Comparison of ENCODE assay signal across 1 cellular context in the genomic region with DNA sequence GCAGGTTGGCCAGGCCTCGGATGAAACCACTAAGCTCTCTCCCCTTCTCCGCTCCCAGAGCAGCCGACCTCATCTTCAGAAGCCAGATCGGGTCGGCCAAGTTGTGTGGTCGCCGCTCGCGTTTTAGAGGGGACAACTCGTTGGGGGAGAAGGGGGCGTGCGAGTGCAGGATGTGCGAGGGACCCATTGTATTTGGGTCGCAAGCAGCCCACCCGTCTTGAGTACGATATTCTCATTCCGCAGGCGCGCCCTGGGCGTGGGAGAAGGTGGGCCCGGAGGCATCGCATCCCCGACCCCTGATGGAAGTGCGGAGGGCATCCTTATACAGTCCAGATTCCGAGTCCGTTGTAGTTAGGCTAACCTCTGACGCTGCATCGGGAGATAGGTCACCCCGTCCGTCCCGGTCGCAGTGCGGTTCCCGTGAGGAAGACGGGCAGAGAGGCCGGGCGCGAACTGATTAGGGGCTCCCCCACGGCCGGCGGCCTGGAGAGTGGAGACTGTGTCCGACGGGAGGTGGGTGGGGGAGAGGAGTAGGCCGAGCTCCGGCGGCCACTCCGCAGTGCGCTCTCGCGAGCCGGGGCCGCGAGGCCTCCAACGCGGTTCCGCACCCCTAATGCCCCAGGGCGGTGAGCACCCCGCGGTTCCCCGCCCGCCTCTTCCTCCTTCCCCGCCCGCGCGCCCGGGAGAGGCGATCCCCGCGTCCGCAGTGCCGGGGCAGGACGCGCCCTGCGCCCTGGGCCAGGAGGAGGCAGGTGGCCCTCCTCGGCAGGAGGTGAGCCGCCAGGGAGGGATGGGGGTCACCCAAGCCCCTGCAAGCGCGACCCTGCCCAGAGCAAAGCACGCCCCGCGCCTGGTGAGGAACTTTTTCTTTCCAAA.
A peak's percentile ranks its signal among the peaks of the same experiment; 100 is the strongest.
TF ChIP-seq lines count a peak whose summit lies in the region.

No MANE protein-coding gene starts in this region.

TF ChIP-seq in HepG2, 621 proteins besides CTCF, POLR2A, EP300 and RAD21 (continues in another document):
- TF ChIP-seq ZNF263 (CRISPR knock-in tag; IDR thresholded peaks at IDR 0.05) (no peak), ZSCAN29 (CRISPR knock-in tag; conservative IDR thresholded peaks at IDR 0.05) (no peak), FOXK2 (IDR thresholded peaks at IDR 0.05) (no peak), ETV6 (CRISPR knock-in tag; conservative IDR thresholded peaks at IDR 0.05) (no peak), YEATS4 (CRISPR knock-in tag; IDR thresholded peaks at IDR 0.05; ENCODE audit: borderline replicate concordance) (peak; percentile 25; the same call in 1 of the 2 replicates), ZNF687 (CRISPR knock-in tag; IDR thresholded peaks at IDR 0.05) (peak; percentile 85), FOXO1 (CRISPR knock-in tag; IDR thresholded peaks at IDR 0.05) (0 out of 2 replicates have a peak, but pooled peaks have one; percentile 4), GMEB1 (CRISPR knock-in tag; IDR thresholded peaks at IDR 0.05; ENCODE audit: borderline replicate concordance) (peak; percentile 5; the same call in 1 of the 2 replicates), ARHGAP35 (CRISPR knock-in tag; IDR thresholded peaks at IDR 0.05; ENCODE audit: borderline replicate concordance) (no peak), ZNF550 (CRISPR knock-in tag; IDR thresholded peaks at IDR 0.05; ENCODE audit: borderline replicate concordance) (0 out of 2 replicates have a peak, but pooled peaks have one; percentile 52), CHD2 (IDR thresholded peaks at IDR 0.05; ENCODE audit: low read depth, low read length) (peak; percentile 78), ZFP82 (CRISPR knock-in tag; IDR thresholded peaks at IDR 0.05; ENCODE audit: borderline replicate concordance) (peak; percentile 30; the same call in 1 of the 2 replicates), ZNF709 (CRISPR knock-in tag; IDR thresholded peaks at IDR 0.05) (0 out of 2 replicates have a peak, but pooled peaks have one; percentile 3), SALL1 (CRISPR knock-in tag; IDR thresholded peaks at IDR 0.05) (peak; percentile 0; the same call in 1 of the 2 replicates), TCF12 (IDR thresholded peaks at IDR 0.05) (no peak), TCF12 (CRISPR knock-in tag; IDR thresholded peaks at IDR 0.05) (0 out of 2 replicates have a peak, but pooled peaks have one; percentile 32), ZNF501 (CRISPR knock-in tag; IDR thresholded peaks at IDR 0.05) (0 out of 2 replicates have a peak, but pooled peaks have one; percentile 8), HOXA9 (CRISPR knock-in tag; IDR thresholded peaks at IDR 0.05; ENCODE audit: borderline replicate concordance) (peak; percentile 94), ATF2 (CRISPR knock-in tag; IDR thresholded peaks at IDR 0.05) (no peak; the same call in 1 of the 2 replicates), ZNF7 (CRISPR knock-in tag; IDR thresholded peaks at IDR 0.05) (no peak), MTF2 (CRISPR knock-in tag; IDR thresholded peaks at IDR 0.05; ENCODE audit: borderline replicate concordance) (0 out of 2 replicates have a peak, but pooled peaks have one; percentile 71)
- TF ChIP-seq, protein P1, sequence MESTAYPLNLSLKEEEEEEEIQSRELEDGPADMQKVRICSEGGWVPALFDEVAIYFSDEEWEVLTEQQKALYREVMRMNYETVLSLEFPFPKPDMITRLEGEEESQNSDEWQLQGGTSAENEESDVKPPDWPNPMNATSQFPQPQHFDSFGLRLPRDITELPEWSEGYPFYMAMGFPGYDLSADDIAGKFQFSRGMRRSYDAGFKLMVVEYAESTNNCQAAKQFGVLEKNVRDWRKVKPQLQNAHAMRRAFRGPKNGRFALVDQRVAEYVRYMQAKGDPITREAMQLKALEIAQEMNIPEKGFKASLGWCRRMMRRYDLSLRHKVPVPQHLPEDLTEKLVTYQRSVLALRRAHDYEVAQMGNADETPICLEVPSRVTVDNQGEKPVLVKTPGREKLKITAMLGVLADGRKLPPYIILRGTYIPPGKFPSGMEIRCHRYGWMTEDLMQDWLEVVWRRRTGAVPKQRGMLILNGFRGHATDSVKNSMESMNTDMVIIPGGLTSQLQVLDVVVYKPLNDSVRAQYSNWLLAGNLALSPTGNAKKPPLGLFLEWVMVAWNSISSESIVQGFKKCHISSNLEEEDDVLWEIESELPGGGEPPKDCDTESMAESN (CRISPR knock-in tag; conservative IDR thresholded peaks at IDR 0.05): peak; percentile 58
- TF ChIP-seq, protein P2, sequence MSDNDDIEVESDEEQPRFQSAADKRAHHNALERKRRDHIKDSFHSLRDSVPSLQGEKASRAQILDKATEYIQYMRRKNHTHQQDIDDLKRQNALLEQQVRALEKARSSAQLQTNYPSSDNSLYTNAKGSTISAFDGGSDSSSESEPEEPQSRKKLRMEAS (IDR thresholded peaks at IDR 0.05): peak; percentile 41; the same call in 1 of the 2 replicates
- TF ChIP-seq, protein P3, sequence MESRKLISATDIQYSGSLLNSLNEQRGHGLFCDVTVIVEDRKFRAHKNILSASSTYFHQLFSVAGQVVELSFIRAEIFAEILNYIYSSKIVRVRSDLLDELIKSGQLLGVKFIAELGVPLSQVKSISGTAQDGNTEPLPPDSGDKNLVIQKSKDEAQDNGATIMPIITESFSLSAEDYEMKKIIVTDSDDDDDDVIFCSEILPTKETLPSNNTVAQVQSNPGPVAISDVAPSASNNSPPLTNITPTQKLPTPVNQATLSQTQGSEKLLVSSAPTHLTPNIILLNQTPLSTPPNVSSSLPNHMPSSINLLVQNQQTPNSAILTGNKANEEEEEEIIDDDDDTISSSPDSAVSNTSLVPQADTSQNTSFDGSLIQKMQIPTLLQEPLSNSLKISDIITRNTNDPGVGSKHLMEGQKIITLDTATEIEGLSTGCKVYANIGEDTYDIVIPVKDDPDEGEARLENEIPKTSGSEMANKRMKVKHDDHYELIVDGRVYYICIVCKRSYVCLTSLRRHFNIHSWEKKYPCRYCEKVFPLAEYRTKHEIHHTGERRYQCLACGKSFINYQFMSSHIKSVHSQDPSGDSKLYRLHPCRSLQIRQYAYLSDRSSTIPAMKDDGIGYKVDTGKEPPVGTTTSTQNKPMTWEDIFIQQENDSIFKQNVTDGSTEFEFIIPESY (CRISPR knock-in tag; IDR thresholded peaks at IDR 0.05): 0 out of 2 replicates have a peak, but pooled peaks have one; percentile 13
- TF ChIP-seq, protein P4, sequence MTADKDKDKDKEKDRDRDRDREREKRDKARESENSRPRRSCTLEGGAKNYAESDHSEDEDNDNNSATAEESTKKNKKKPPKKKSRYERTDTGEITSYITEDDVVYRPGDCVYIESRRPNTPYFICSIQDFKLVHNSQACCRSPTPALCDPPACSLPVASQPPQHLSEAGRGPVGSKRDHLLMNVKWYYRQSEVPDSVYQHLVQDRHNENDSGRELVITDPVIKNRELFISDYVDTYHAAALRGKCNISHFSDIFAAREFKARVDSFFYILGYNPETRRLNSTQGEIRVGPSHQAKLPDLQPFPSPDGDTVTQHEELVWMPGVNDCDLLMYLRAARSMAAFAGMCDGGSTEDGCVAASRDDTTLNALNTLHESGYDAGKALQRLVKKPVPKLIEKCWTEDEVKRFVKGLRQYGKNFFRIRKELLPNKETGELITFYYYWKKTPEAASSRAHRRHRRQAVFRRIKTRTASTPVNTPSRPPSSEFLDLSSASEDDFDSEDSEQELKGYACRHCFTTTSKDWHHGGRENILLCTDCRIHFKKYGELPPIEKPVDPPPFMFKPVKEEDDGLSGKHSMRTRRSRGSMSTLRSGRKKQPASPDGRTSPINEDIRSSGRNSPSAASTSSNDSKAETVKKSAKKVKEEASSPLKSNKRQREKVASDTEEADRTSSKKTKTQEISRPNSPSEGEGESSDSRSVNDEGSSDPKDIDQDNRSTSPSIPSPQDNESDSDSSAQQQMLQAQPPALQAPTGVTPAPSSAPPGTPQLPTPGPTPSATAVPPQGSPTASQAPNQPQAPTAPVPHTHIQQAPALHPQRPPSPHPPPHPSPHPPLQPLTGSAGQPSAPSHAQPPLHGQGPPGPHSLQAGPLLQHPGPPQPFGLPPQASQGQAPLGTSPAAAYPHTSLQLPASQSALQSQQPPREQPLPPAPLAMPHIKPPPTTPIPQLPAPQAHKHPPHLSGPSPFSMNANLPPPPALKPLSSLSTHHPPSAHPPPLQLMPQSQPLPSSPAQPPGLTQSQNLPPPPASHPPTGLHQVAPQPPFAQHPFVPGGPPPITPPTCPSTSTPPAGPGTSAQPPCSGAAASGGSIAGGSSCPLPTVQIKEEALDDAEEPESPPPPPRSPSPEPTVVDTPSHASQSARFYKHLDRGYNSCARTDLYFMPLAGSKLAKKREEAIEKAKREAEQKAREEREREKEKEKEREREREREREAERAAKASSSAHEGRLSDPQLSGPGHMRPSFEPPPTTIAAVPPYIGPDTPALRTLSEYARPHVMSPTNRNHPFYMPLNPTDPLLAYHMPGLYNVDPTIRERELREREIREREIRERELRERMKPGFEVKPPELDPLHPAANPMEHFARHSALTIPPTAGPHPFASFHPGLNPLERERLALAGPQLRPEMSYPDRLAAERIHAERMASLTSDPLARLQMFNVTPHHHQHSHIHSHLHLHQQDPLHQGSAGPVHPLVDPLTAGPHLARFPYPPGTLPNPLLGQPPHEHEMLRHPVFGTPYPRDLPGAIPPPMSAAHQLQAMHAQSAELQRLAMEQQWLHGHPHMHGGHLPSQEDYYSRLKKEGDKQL (CRISPR knock-in tag; IDR thresholded peaks at IDR 0.05; ENCODE audit: low read depth): 0 out of 2 replicates have a peak, but pooled peaks have one; percentile 17
- TF ChIP-seq, protein P5, sequence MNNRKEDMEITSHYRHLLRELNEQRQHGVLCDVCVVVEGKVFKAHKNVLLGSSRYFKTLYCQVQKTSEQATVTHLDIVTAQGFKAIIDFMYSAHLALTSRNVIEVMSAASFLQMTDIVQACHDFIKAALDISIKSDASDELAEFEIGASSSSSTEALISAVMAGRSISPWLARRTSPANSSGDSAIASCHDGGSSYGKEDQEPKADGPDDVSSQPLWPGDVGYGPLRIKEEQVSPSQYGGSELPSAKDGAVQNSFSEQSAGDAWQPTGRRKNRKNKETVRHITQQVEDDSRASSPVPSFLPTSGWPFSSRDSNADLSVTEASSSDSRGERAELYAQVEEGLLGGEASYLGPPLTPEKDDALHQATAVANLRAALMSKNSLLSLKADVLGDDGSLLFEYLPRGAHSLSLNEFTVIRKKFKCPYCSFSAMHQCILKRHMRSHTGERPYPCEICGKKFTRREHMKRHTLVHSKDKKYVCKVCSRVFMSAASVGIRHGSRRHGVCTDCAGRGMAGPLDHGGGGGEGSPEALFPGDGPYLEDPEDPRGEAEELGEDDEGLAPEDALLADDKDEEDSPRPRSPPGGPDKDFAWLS (CRISPR knock-in tag; IDR thresholded peaks at IDR 0.05; ENCODE audit: borderline replicate concordance): no peak
- TF ChIP-seq, protein P6, sequence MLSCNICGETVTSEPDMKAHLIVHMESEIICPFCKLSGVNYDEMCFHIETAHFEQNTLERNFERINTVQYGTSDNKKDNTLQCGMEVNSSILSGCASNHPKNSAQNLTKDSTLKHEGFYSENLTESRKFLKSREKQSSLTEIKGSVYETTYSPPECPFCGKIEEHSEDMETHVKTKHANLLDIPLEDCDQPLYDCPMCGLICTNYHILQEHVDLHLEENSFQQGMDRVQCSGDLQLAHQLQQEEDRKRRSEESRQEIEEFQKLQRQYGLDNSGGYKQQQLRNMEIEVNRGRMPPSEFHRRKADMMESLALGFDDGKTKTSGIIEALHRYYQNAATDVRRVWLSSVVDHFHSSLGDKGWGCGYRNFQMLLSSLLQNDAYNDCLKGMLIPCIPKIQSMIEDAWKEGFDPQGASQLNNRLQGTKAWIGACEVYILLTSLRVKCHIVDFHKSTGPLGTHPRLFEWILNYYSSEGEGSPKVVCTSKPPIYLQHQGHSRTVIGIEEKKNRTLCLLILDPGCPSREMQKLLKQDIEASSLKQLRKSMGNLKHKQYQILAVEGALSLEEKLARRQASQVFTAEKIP (CRISPR knock-in tag; IDR thresholded peaks at IDR 0.05; ENCODE audit: borderline replicate concordance): no peak
